ENCODE assay signal across 20 cellular contexts in genomic region chr10:19925064-19925463, GRCh38.
"Had no signal": no experiment of that assay in that cellular context is flagged by ENCODE, and none has a peak within 500 bp of the region (broad histone marks: within the 10 kb centered on the region; RNA-seq: fewer than 3 reads in every experiment).

No MANE protein-coding gene starts in this region.

- H3K9me3 ChIP-seq: mucosa of descending colon, sigmoid colon had no signal

- H3K27ac ChIP-seq: sigmoid colon had no signal

- ATAC-seq: mucosa of descending colon; natural killer cell treated with Interleukin-12 subunit alpha and Interleukin-12 subunit beta and Interleukin-15 and Interleukin-18, amount 100 ng/mL, for 72 hours; stimulated activated naive B cell treated with anti-CD40 and anti-IgM and Interleukin-4, amounts not matched to agents 10 μg/mL and 1 μg/mL and 100 μg/mL, for 72 hours had no signal

- H3K36me3 Mint-ChIP-seq: naive B cell; natural killer cell treated with Interleukin-12 subunit alpha and Interleukin-12 subunit beta and Interleukin-15 and Interleukin-18, amount 100 ng/mL, for 72 hours had no signal

- H3K4me1 Mint-ChIP-seq: naive B cell; stimulated activated naive B cell treated with anti-CD40 and anti-IgM and Interleukin-4, amounts not matched to agents 10 μg/mL and 1 μg/mL and 100 μg/mL, for 72 hours had no signal

- DNase-seq: caudate nucleus; cerebellar nuclear complex; dorsolateral prefrontal cortex; effector CD4-positive, alpha-beta T cell; hypothalamus; immature natural killer cell; islet precursor cell; mesenchymal stem cell; mucosa of descending colon; naive B cell; nucleus accumbens; posterior cingulate gyrus; retina; sigmoid colon; stimulated activated naive B cell treated with anti-CD40 and anti-IgM and Interleukin-4, amounts not matched to agents 10 μg/mL and 1 μg/mL and 100 μg/mL, for 72 hours; trophoblast cell had no signal

- H3K9me3 Mint-ChIP-seq: immature natural killer cell; mesothelial cell of epicardium; natural killer cell treated with Interleukin-12 subunit alpha and Interleukin-12 subunit beta and Interleukin-15 and Interleukin-18, amount 100 ng/mL, for 72 hours had no signal

- H3K4me3 ChIP-seq: dorsolateral prefrontal cortex, lung, mucosa of descending colon, sigmoid colon had no signal

- H3K27me3 Mint-ChIP-seq: naive B cell; natural killer cell treated with Interleukin-12 subunit alpha and Interleukin-12 subunit beta and Interleukin-15 and Interleukin-18, amount 100 ng/mL, for 72 hours; stimulated activated naive B cell treated with anti-CD40 and anti-IgM and Interleukin-4, amounts not matched to agents 10 μg/mL and 1 μg/mL and 100 μg/mL, for 72 hours; stimulated activated naive CD8-positive, alpha-beta T cell treated with anti-CD3 and anti-CD28 coated beads, Interleukin-15, Interleukin-2, amounts not matched to agents 100 ng/mL and 50 ng/mL, for 24 hours had no signal

- H3K4me3 Mint-ChIP-seq: immature natural killer cell; mesothelial cell of epicardium; naive B cell; natural killer cell treated with Interleukin-12 subunit alpha and Interleukin-12 subunit beta and Interleukin-15 and Interleukin-18, amount 100 ng/mL, for 72 hours; stimulated activated naive B cell treated with anti-CD40 and anti-IgM and Interleukin-4, amounts not matched to agents 10 μg/mL and 1 μg/mL and 100 μg/mL, for 72 hours; stimulated activated naive CD8-positive, alpha-beta T cell treated with anti-CD3 and anti-CD28 coated beads, Interleukin-15, Interleukin-2, amounts not matched to agents 100 ng/mL and 50 ng/mL, for 24 hours had no signal

- H3K36me3 ChIP-seq: sigmoid colon had no signal

- H3K27ac Mint-ChIP-seq: immature natural killer cell; naive B cell; natural killer cell treated with Interleukin-12 subunit alpha and Interleukin-12 subunit beta and Interleukin-15 and Interleukin-18, amount 100 ng/mL, for 72 hours; stimulated activated naive B cell treated with anti-CD40 and anti-IgM and Interleukin-4, amounts not matched to agents 10 μg/mL and 1 μg/mL and 100 μg/mL, for 72 hours; stimulated activated naive CD8-positive, alpha-beta T cell treated with anti-CD3 and anti-CD28 coated beads, Interleukin-15, Interleukin-2, amounts not matched to agents 100 ng/mL and 50 ng/mL, for 24 hours had no signal

- H3K27me3 ChIP-seq: dorsolateral prefrontal cortex, sigmoid colon had no signal
